9 cellular contexts compared by ENCODE assay signal in genomic region chr14:37594916-37595808, GRCh38. TPM values are rescaled to one million over a fixed set of nuclear protein-coding genes. Genes with fewer than 3 reads are reported as not detected.
DNase-seq lines count a peak whose midpoint lies in the region; ATAC-seq and TF ChIP-seq lines count a peak whose summit lies in the region.
"Had no signal": no experiment of that assay in that cellular context is flagged by ENCODE, and none has a peak within 500 bp of the region (broad histone marks: within the 10 kb centered on the region; RNA-seq: fewer than 3 reads in every experiment).

Gene FOXA1, minus strand, starts transcription at chr14:37595249. Its CDS starts 277 bp downstream, at chr14:37594972.
Gene TTC6, plus strand, starts transcription at chr14:37595629. Its CDS starts 26,436 bp downstream, at chr14:37622065.

- 1 to 2% methylated on average over 84 to 93 of the region's 93 CpGs for WGBS in heart right ventricle, 2 donors

- DNase-seq in activated CD4-positive, alpha-beta T cell treated with anti-CD3 and anti-CD28 coated beads, Interleukin-2, amount 10 ng/mL, durations not matched to agents 24 days and 14 days, result no peak
- DNase-seq in activated CD4-positive, alpha-beta T cell treated with anti-CD3 and anti-CD28 coated beads for 4 hours, result no peak
- peak; percentile 100 for DNase-seq in NCI-H2029 (lab: John Stamatoyannopoulos, UW)
- DNase-seq in activated CD4-positive, alpha-beta memory T cell treated with anti-CD3 and anti-CD28 coated beads for 36 hours, result no peak
- peak in 1 of 2 donors; percentile 15 for DNase-seq in heart right ventricle
- DNase-seq in retinal pigment epithelial cell (ENCODE audit: low read depth), result no peak
- no peak for DNase-seq in central memory CD4-positive, alpha-beta T cell
- no peak for DNase-seq in activated CD4-positive, alpha-beta T cell treated with anti-CD3 and anti-CD28 coated beads, Interleukin-2, amount 50 U/mL, for 4 hours
- DNase-seq: DND-41 had no signal

- peaks cover 73% of the 10 kb centered on the region for H3K27me3 Mint-ChIP-seq in activated CD4-positive, alpha-beta T cell treated with anti-CD3 and anti-CD28 coated beads, Interleukin-2, amount 10 ng/mL, durations not matched to agents 24 days and 14 days
- H3K27me3 Mint-ChIP-seq in activated CD4-positive, alpha-beta memory T cell treated with anti-CD3 and anti-CD28 coated beads for 36 hours, result peaks cover 77% of the 10 kb centered on the region

- CTCF ChIA-PET in activated CD4-positive, alpha-beta memory T cell treated with anti-CD3 and anti-CD28 coated beads for 36 hours (lab: Charles Lee), result interaction anchor here (0.6 kb wide), 1 partner anchor 191 kb away, joined by 3 read pairs; no protein-coding TSS in a partner anchor

- H3K36me3 ChIP-seq in heart right ventricle, result no peaks in the 10 kb centered on the region

- no peak within 1 kb of the TSS for H3K27ac ChIP-seq in heart right ventricle

- H3K36me3 Mint-ChIP-seq in activated CD4-positive, alpha-beta T cell treated with anti-CD3 and anti-CD28 coated beads, Interleukin-2, amount 10 ng/mL, durations not matched to agents 24 days and 14 days (ENCODE audit: low read depth), result peaks cover 1% of the 10 kb centered on the region
- peaks cover 27% of the 10 kb centered on the region for H3K36me3 Mint-ChIP-seq in activated CD4-positive, alpha-beta memory T cell treated with anti-CD3 and anti-CD28 coated beads for 36 hours

- peak in 4 of 8 donors; percentile 9 to 41 (median 21) for ATAC-seq in heart right ventricle

- H3K9me3 Mint-ChIP-seq in activated CD4-positive, alpha-beta T cell treated with anti-CD3 and anti-CD28 coated beads, Interleukin-2, amount 10 ng/mL, durations not matched to agents 24 days and 14 days, result peaks cover 17% of the 10 kb centered on the region
- H3K9me3 Mint-ChIP-seq in activated CD4-positive, alpha-beta memory T cell treated with anti-CD3 and anti-CD28 coated beads for 36 hours, result peaks cover 9% of the 10 kb centered on the region

- peak within 1 kb of the TSS; percentile 73 for H3K4me3 Mint-ChIP-seq in activated CD4-positive, alpha-beta T cell treated with anti-CD3 and anti-CD28 coated beads, Interleukin-2, amount 10 ng/mL, durations not matched to agents 24 days and 14 days
- peak within 1 kb of the TSS; percentile 64 for H3K4me3 Mint-ChIP-seq in activated CD4-positive, alpha-beta memory T cell treated with anti-CD3 and anti-CD28 coated beads for 36 hours

- peaks cover 54 to 99% (median 98%) of the 10 kb centered on the region in 7 donors for H3K27me3 ChIP-seq in heart right ventricle

- no peak for TF ChIP-seq CTCF in heart right ventricle (IDR thresholded peaks at IDR 0.05)
- TF ChIP-seq CTCF in retinal pigment epithelial cell (conservative IDR thresholded peaks at IDR 0.05; ENCODE audit: low read depth, low read length), result no peak

- H3K4me1 Mint-ChIP-seq in activated CD4-positive, alpha-beta T cell treated with anti-CD3 and anti-CD28 coated beads, Interleukin-2, amount 10 ng/mL, durations not matched to agents 24 days and 14 days, result peaks cover 9% of the 10 kb centered on the region
- H3K4me1 Mint-ChIP-seq in activated CD4-positive, alpha-beta memory T cell treated with anti-CD3 and anti-CD28 coated beads for 36 hours (ENCODE audit: low read depth), result peaks cover 35% of the 10 kb centered on the region

- H3K4me3 ChIP-seq in heart right ventricle (peak within 1 kb of the TSS; percentile 3 to 46 (median 38)), retinal pigment epithelial cell (ENCODE audit: low read length) (peak within 1 kb of the TSS; percentile 44)

- POLR2A ChIA-PET in activated CD4-positive, alpha-beta memory T cell treated with anti-CD3 and anti-CD28 coated beads for 36 hours (lab: Charles Lee), result no interaction called here

- intact Hi-C loops in activated CD4-positive, alpha-beta T cell treated with anti-CD3 and anti-CD28 coated beads, Interleukin-2, amount 10 ng/mL, durations not matched to agents 24 days and 14 days (cut with micrococcal nuclease), result loop anchor here (5.0 kb wide), 2 partner anchors 1013 to 1073 kb away; partner anchors contain the start of genes NKX2-1 and NKX2-8
- intact Hi-C loops in activated CD4-positive, alpha-beta memory T cell treated with anti-CD3 and anti-CD28 coated beads for 36 hours (cut with micrococcal nuclease), result loop anchor here (1.0 to 10.0 kb wide), 9 partner anchors 279 to 1278 kb away; partner anchors contain the start of gene NKX2-8
- intact Hi-C loops in heart right ventricle (cut with DNase I), result loop anchor here in 2 of 10 donors (5.0 to 10.0 kb wide), 2 partner anchors 340 to 348 kb away; no protein-coding TSS in a partner anchor

- peaks cover 3 to 57% (median 42%) of the 10 kb centered on the region in 9 donors for H3K4me1 ChIP-seq in heart right ventricle

- H3K9me3 ChIP-seq in heart right ventricle, result no peaks in the 10 kb centered on the region

- peak within 1 kb of the TSS; percentile 76 for H3K27ac Mint-ChIP-seq in activated CD4-positive, alpha-beta T cell treated with anti-CD3 and anti-CD28 coated beads, Interleukin-2, amount 10 ng/mL, durations not matched to agents 24 days and 14 days
- peak within 1 kb of the TSS; percentile 35 for H3K27ac Mint-ChIP-seq in activated CD4-positive, alpha-beta memory T cell treated with anti-CD3 and anti-CD28 coated beads for 36 hours

RNA-seq across cellular contexts. Expression of gene FOXA1, which starts in this region (rescaled TPM):
- 0.07 TPM in 1 of 2 replicates, not detected in the other for total RNA-seq in activated CD4-positive, alpha-beta T cell treated with anti-CD3 and anti-CD28 coated beads, Interleukin-2, amount 10 ng/mL, durations not matched to agents 24 days and 14 days
- total RNA-seq in activated CD4-positive, alpha-beta memory T cell treated with anti-CD3 and anti-CD28 coated beads for 36 hours, result under 1 TPM; 0.12 to 0.19 TPM
- total RNA-seq in heart right ventricle, result not detected
- polyA plus RNA-seq in heart right ventricle, result not detected

RNA-seq across cellular contexts. Expression of gene TTC6, which starts in this region (rescaled TPM):
- total RNA-seq in activated CD4-positive, alpha-beta T cell treated with anti-CD3 and anti-CD28 coated beads, Interleukin-2, amount 10 ng/mL, durations not matched to agents 24 days and 14 days, result not detected in 2 replicates
- total RNA-seq in activated CD4-positive, alpha-beta memory T cell treated with anti-CD3 and anti-CD28 coated beads for 36 hours, result not detected
- total RNA-seq in heart right ventricle, result not detected
- not detected for polyA plus RNA-seq in heart right ventricle
